Comparison of ENCODE assay signal across 14 cellular contexts in the genomic region with DNA sequence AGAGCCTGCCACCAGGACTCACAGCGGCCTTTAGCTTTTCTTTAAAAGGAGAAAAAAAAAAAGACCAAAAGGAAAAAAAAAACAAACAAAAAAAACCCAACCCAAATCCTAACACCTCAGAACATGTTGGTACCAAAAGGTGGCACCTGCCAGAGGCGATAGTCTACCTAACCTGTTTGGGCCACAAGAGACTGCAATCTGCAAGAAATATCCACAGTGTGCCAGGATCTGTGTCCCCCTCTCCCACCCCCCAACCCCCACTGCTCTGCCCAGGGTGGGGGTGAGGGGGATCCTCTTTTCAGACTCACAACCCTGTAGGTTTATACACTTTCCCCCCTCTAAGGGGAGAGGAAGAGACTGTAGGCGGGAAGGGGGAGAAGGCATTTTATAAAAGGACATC.
"Had no signal": no experiment of that assay in that cellular context is flagged by ENCODE, and none has a peak within 500 bp of the region (broad histone marks: within the 10 kb centered on the region; RNA-seq: fewer than 3 reads in every experiment).

No MANE protein-coding gene starts in this region.

- H3K27me3 ChIP-seq: neutrophil, transverse colon had no signal

- H3K4me3 ChIP-seq: dorsolateral prefrontal cortex, mucosa of descending colon, thoracic aorta, transverse colon had no signal

- H3K27ac ChIP-seq: dorsolateral prefrontal cortex, thoracic aorta had no signal

- ATAC-seq: left colon; naive thymus-derived CD8-positive, alpha-beta T cell had no signal

- DNase-seq: cortex of kidney; effector CD8-positive, alpha-beta T cell; foreskin melanocyte; hippocampal formation; left colon; left ventricle myocardium superior; naive thymus-derived CD8-positive, alpha-beta T cell; small intestine; stimulated activated CD4-positive, alpha-beta T cell treated with anti-CD3 and anti-CD28 coated beads, Interleukin-12 subunit alpha, Interleukin-12 subunit beta, amount 100 ng/mL, for 4 hours; transverse colon had no signal

- H3K9me3 ChIP-seq: mucosa of descending colon, neutrophil, thoracic aorta, transverse colon had no signal
